9 cellular contexts compared by ENCODE assay signal in genomic region chr7:118214051-118214832, GRCh38. TPM values are rescaled to one million over a fixed set of nuclear protein-coding genes. Genes with fewer than 3 reads are reported as not detected.
DNase-seq lines count a peak whose midpoint lies in the region; ATAC-seq, FAIRE-seq and TF ChIP-seq lines count a peak whose summit lies in the region.
"Had no signal": no experiment of that assay in that cellular context is flagged by ENCODE, and none has a peak within 500 bp of the region (broad histone marks: within the 10 kb centered on the region; RNA-seq: fewer than 3 reads in every experiment).

No MANE protein-coding gene starts in this region.

- no peaks in the 10 kb centered on the region for H3K36me3 ChIP-seq in SJSA1
- H3K36me3 ChIP-seq in heart right ventricle: no peaks in the 10 kb centered on the region
- H3K36me3 ChIP-seq in skeletal muscle satellite cell (ENCODE audit: insufficient read depth, low read length): no peaks in the 10 kb centered on the region

- H3K4me3 Mint-ChIP-seq in activated naive CD4-positive, alpha-beta T cell treated with anti-CD3 and anti-CD28 coated beads, Interleukin-2, amount 50 U/mL, for 24 hours: peak overlapping the region; percentile 88

- peaks cover 20% of the 10 kb centered on the region for H3K27me3 Mint-ChIP-seq in activated naive CD4-positive, alpha-beta T cell treated with anti-CD3 and anti-CD28 coated beads, Interleukin-2, amount 50 U/mL, for 24 hours

- intact Hi-C loops in heart right ventricle (cut with DNase I): no loop called here

- H3K9me3 ChIP-seq in SJSA1 (replicated peaks): no peaks in the 10 kb centered on the region
- H3K9me3 ChIP-seq in heart right ventricle: no peaks in the 10 kb centered on the region
- H3K9me3 ChIP-seq in skeletal muscle satellite cell (replicated peaks; ENCODE audit: low read length): no peaks in the 10 kb centered on the region

- H3K9me3 Mint-ChIP-seq in activated naive CD4-positive, alpha-beta T cell treated with anti-CD3 and anti-CD28 coated beads, Interleukin-2, amount 50 U/mL, for 24 hours: no peaks in the 10 kb centered on the region

- peak overlapping the region; percentile 76 for H3K9ac ChIP-seq in skeletal muscle satellite cell (ENCODE audit: low read depth, low read length)

- peak overlapping the region; percentile 87 for H3K27ac Mint-ChIP-seq in activated naive CD4-positive, alpha-beta T cell treated with anti-CD3 and anti-CD28 coated beads, Interleukin-2, amount 50 U/mL, for 24 hours

- H3K4me3 ChIP-seq in SJSA1 (peak overlapping the region; percentile 38), heart right ventricle (peak overlapping the region; percentile 29 to 62 (median 59)), skeletal muscle satellite cell (ENCODE audit: low read length) (peak overlapping the region; percentile 77)

- H3K4me1 ChIP-seq in SJSA1 (replicated peaks): peaks cover 3% of the 10 kb centered on the region; the same call in 1 of the 2 replicates
- peaks cover 0 to 10% (median 0%) of the 10 kb centered on the region in 9 donors for H3K4me1 ChIP-seq in heart right ventricle
- H3K4me1 ChIP-seq in skeletal muscle satellite cell (ENCODE audit: control insufficient read depth, insufficient read depth, low read length): peaks cover 5% of the 10 kb centered on the region

- no peaks in the 10 kb centered on the region for H3K36me3 Mint-ChIP-seq in activated naive CD4-positive, alpha-beta T cell treated with anti-CD3 and anti-CD28 coated beads, Interleukin-2, amount 50 U/mL, for 24 hours

- H3K27ac ChIP-seq in SJSA1: no peak overlapping the region
- peak overlapping the region in 2 of 10 donors; percentile 37 to 65 for H3K27ac ChIP-seq in heart right ventricle
- H3K27ac ChIP-seq: VCaP had no signal

- FAIRE-seq in HTR-8/SVneo (lab: Jason Lieb, UNC): no peak

- no peak for TF ChIP-seq CTCF in heart right ventricle (IDR thresholded peaks at IDR 0.05)

- peaks cover 18% of the 10 kb centered on the region for H3K4me1 Mint-ChIP-seq in activated naive CD4-positive, alpha-beta T cell treated with anti-CD3 and anti-CD28 coated beads, Interleukin-2, amount 50 U/mL, for 24 hours

- DNase-seq in COLO668 (lab: John Stamatoyannopoulos, UW; ENCODE audit: unreplicated experiment) (peak; percentile 22), SJSA1 (ENCODE audit: low read depth in 1 of 2, low spot score in 2 of 2) (peak; percentile 49 to 65), heart right ventricle (peak; percentile 56 to 79), HTR-8/SVneo (ENCODE audit: insufficient read length, low spot score) (no peak)

- WGBS in heart right ventricle, 2 donors: 2 to 12% methylated on average over 49 of the region's 49 CpGs

- peak overlapping the region; percentile 93 for H3K4me2 ChIP-seq in skeletal muscle satellite cell (ENCODE audit: low read length)

- ATAC-seq in GM19455 (IDR thresholded peaks at IDR 0.05; ENCODE audit: unreplicated experiment) (peak; percentile 97), HG03575 (IDR thresholded peaks at IDR 0.05; ENCODE audit: extremely low read depth, insufficient number of reproducible peaks, low FRiP score, unreplicated experiment) (peak; percentile 93), heart right ventricle (peak; percentile 72 to 97 (median 93))

- no peaks in the 10 kb centered on the region for H3K27me3 ChIP-seq in SJSA1 (replicated peaks)
- H3K27me3 ChIP-seq in heart right ventricle: peaks cover 0 to 9% (median 0%) of the 10 kb centered on the region in 7 donors
- no peaks in the 10 kb centered on the region for H3K27me3 ChIP-seq in skeletal muscle satellite cell (ENCODE audit: control insufficient read depth, insufficient read depth, low read length)

RNA-seq across cellular contexts. Expression of gene ANKRD7, which starts 10.3 kb away (rescaled TPM):
- total RNA-seq in SJSA1 (2014; rRNA removed; shearing (Covaris generic)): 0.55 TPM in 1 of 2 replicates, not detected in the other
- total RNA-seq in heart right ventricle: 1 to 10 TPM in 3 of 10 donors, under 1 TPM in 3, not detected in 4; 0.30 to 1.8 (median 1.2) TPM
- under 1 TPM; 0.07 to 0.88 TPM for polyA plus RNA-seq in heart right ventricle
- 0.76 and 1.5 TPM in 2 replicates for total RNA-seq in skeletal muscle satellite cell (2012; rRNA removed)

RNA-seq across cellular contexts. Expression of gene LSM8, which starts 30.3 kb away (rescaled TPM):
- total RNA-seq in SJSA1 (2014; rRNA removed; shearing (Covaris generic)): 89.2 and 144 TPM in 2 replicates
- 10 to 100 TPM; 12.6 to 23.9 (median 19.5) TPM for total RNA-seq in heart right ventricle
- polyA plus RNA-seq in heart right ventricle: 10 to 100 TPM; 16.2 to 24.0 TPM
- 23.4 and 30.4 TPM in 2 replicates for total RNA-seq in skeletal muscle satellite cell (2012; rRNA removed)
